ENCODE assay signal across 21 cellular contexts in the genomic region with DNA sequence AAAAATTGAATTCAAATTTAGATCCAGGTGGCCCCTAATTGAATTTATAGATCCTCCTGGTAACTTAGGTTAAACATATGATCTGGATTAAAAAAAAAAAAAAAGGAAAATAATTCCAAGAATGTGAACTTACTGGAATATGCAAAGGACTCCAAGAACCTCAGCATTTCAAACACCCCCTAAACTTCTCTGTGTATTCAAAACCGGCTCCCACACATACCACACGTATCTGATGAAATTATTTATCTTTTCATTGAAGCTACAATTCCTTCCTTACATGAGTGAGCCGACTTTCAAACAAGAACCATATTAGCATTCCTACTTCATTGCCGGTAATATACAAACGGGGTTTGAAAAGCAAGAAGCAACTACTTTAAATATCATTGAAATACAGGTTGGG.
DNase-seq lines count a peak whose midpoint lies in the region; ATAC-seq, FAIRE-seq and TF ChIP-seq lines count a peak whose summit lies in the region.
"Had no signal": no experiment of that assay in that cellular context is flagged by ENCODE, and none has a peak within 500 bp of the region (broad histone marks: within the 10 kb centered on the region; RNA-seq: fewer than 3 reads in every experiment).

No MANE protein-coding gene starts in this region.

- POLR2A ChIA-PET in AG04449 (lab: Yijun Ruan, JAX) (interaction anchor here (0.7 to 1.2 kb wide), 3 partner anchors 56 to 628 kb away, joined by 3 read pairs; no protein-coding TSS in a partner anchor), PC-3 (lab: Charles Lee; ENCODE audit: unreplicated experiment) (interaction anchor here (0.6 kb wide), 1 partner anchor 61 kb away, joined by 3 read pairs; no protein-coding TSS in a partner anchor), endothelial cell of umbilical vein (lab: Charles Lee) (no interaction called here)

- peak; percentile 51 for DNase-seq in AG04449 (ENCODE audit: low read depth, low spot score)
- no peak for DNase-seq in PC-3
- no peak for DNase-seq in endothelial cell of umbilical vein (ENCODE audit: low read depth, low spot score)
- no peak for DNase-seq in mesothelial cell of epicardium (ENCODE audit: low spot score in 2 of 2, unreplicated experiment in 2 of 2)
- no peak for DNase-seq in vagina (ENCODE audit: extremely low spot score in 2 of 2)
- DNase-seq in activated naive CD8-positive, alpha-beta T cell treated with anti-CD3 and anti-CD28 coated beads for 36 hours, result no peak
- DNase-seq in spleen, result no peak
- DNase-seq: activated CD8-positive, alpha-beta memory T cell treated with anti-CD3 and anti-CD28 coated beads, Interleukin-2, amount 50 U/mL, for 4 hours; head of caudate nucleus; left ventricle myocardium superior; NCI-H187; NCI-H82; PC-9; retina; substantia nigra; WERI-Rb-1 had no signal

- no peak for TF ChIP-seq POLR2A in endothelial cell of umbilical vein (IDR thresholded peaks at IDR 0.05; ENCODE audit: low read depth, low read length)
- no peak for TF ChIP-seq POLR2A in vagina (IDR thresholded peaks at IDR 0.05)
- TF ChIP-seq POLR2A in spleen (IDR thresholded peaks at IDR 0.05), result no peak

- H2AFZ ChIP-seq in PC-3 (ENCODE audit: low read length) (peak overlapping the region; percentile 46; the same call in 1 of the 2 replicates), endothelial cell of umbilical vein (ENCODE audit: low read depth, low read length) (no peak overlapping the region)
- H2AFZ ChIP-seq: PC-9 had no signal

- no peaks in the 10 kb centered on the region for H3K9me3 Mint-ChIP-seq in mesothelial cell of epicardium
- peaks cover 2% of the 10 kb centered on the region for H3K9me3 Mint-ChIP-seq in activated naive CD8-positive, alpha-beta T cell treated with anti-CD3 and anti-CD28 coated beads for 36 hours
- H3K9me3 Mint-ChIP-seq: activated T-helper 2 cell treated with anti-CD3 and anti-CD28 coated beads, Interferon-gamma antibody, Interleukin-2, Interleukin-4, amounts not matched to agents 10 μg/mL and 5 μg/mL and 100 μg/mL, durations not matched to agents 14 hours and 24 hours and 36 hours; CD14-positive monocyte had no signal

- H4K20me1 ChIP-seq in PC-3 (ENCODE audit: low read length) (no peaks in the 10 kb centered on the region), endothelial cell of umbilical vein (replicated peaks; ENCODE audit: control insufficient read depth, extremely low read depth, insufficient read depth, low read length) (no peaks in the 10 kb centered on the region)

- H3K27ac ChIP-seq in PC-3 (ENCODE audit: low read length) (no peak overlapping the region), endothelial cell of umbilical vein (ENCODE audit: insufficient read depth, low read depth, low read length) (peak overlapping the region; percentile 75), vagina (no peak overlapping the region), spleen (no peak overlapping the region)
- H3K27ac ChIP-seq: PC-9 had no signal

- H3K4me2 ChIP-seq in PC-3 (ENCODE audit: low read length) (peak overlapping the region; percentile 11; the same call in 1 of the 2 replicates), endothelial cell of umbilical vein (ENCODE audit: insufficient read depth, low read length) (no peak overlapping the region)
- H3K4me2 ChIP-seq: PC-9 had no signal

- H3K9me1 ChIP-seq in endothelial cell of umbilical vein (replicated peaks; ENCODE audit: control insufficient read depth, extremely low read depth, insufficient read depth, low read length), result no peaks in the 10 kb centered on the region

- ATAC-seq in PC-3 (no peak), HG03025 (IDR thresholded peaks at IDR 0.05; ENCODE audit: low FRiP score, unreplicated experiment) (no peak)
- ATAC-seq: left ventricle myocardium superior had no signal

- peaks cover 19% of the 10 kb centered on the region for H3K4me1 Mint-ChIP-seq in mesothelial cell of epicardium
- no peaks in the 10 kb centered on the region for H3K4me1 Mint-ChIP-seq in activated naive CD8-positive, alpha-beta T cell treated with anti-CD3 and anti-CD28 coated beads for 36 hours
- H3K4me1 Mint-ChIP-seq: CD14-positive monocyte had no signal

- 77 to 87% (median 82%) methylated on average over 5 of the region's 5 CpGs for WGBS in spleen, 5 donors

- H3K9me3 ChIP-seq in PC-3 (ENCODE audit: low read length) (no peaks in the 10 kb centered on the region), endothelial cell of umbilical vein (replicated peaks; ENCODE audit: control insufficient read depth, insufficient read depth, low read length) (no peaks in the 10 kb centered on the region), vagina (no peaks in the 10 kb centered on the region), spleen (no peaks in the 10 kb centered on the region)

- H3K4me3 ChIP-seq in AG04449 (ENCODE audit: low read depth, low read length) (no peak overlapping the region), PC-3 (ENCODE audit: low read length) (no peak overlapping the region), endothelial cell of umbilical vein (replicated peaks in 1 of 3; ENCODE audit: insufficient read depth in 1 of 3, low read depth in 1 of 3, low read length in 3 of 3) (no peak overlapping the region), vagina (no peak overlapping the region), spleen (no peak overlapping the region)
- H3K4me3 ChIP-seq: PC-9 had no signal

- peak overlapping the region; percentile 76 for H3K27ac Mint-ChIP-seq in mesothelial cell of epicardium
- H3K27ac Mint-ChIP-seq in activated naive CD8-positive, alpha-beta T cell treated with anti-CD3 and anti-CD28 coated beads for 36 hours, result no peak overlapping the region
- H3K27ac Mint-ChIP-seq: activated T-helper 2 cell treated with anti-CD3 and anti-CD28 coated beads, Interferon-gamma antibody, Interleukin-2, Interleukin-4, amounts not matched to agents 10 μg/mL and 5 μg/mL and 100 μg/mL, durations not matched to agents 14 hours and 24 hours and 36 hours; CD14-positive monocyte had no signal

- dilution Hi-C loops in endothelial cell of umbilical vein (cut with MboI; ENCODE audit: extremely low pct_ligation_motif_present, low sequenced_read_pairs), result no loop called here

- H3K79me2 ChIP-seq in PC-3 (ENCODE audit: low read length), result no peaks in the 10 kb centered on the region
- H3K79me2 ChIP-seq in endothelial cell of umbilical vein (ENCODE audit: control insufficient read depth, insufficient read depth, low read length), result no peaks in the 10 kb centered on the region

- H3K9ac ChIP-seq in PC-3 (ENCODE audit: low read length), result no peak overlapping the region
- no peak overlapping the region for H3K9ac ChIP-seq in endothelial cell of umbilical vein (replicated peaks; ENCODE audit: extremely low read depth, insufficient read depth, low read length)

- peaks cover 13% of the 10 kb centered on the region for H3K27me3 Mint-ChIP-seq in mesothelial cell of epicardium (ENCODE audit: low read depth)
- peaks cover 4% of the 10 kb centered on the region for H3K27me3 Mint-ChIP-seq in activated naive CD8-positive, alpha-beta T cell treated with anti-CD3 and anti-CD28 coated beads for 36 hours

- H3K36me3 Mint-ChIP-seq in mesothelial cell of epicardium, result no peaks in the 10 kb centered on the region
- H3K36me3 Mint-ChIP-seq in activated naive CD8-positive, alpha-beta T cell treated with anti-CD3 and anti-CD28 coated beads for 36 hours, result no peaks in the 10 kb centered on the region
- H3K36me3 Mint-ChIP-seq: CD14-positive monocyte had no signal

- H3K36me3 ChIP-seq in PC-3 (ENCODE audit: low read depth, low read length) (no peaks in the 10 kb centered on the region), endothelial cell of umbilical vein (ENCODE audit: control insufficient read depth in 2 of 2, extremely low read depth in 1 of 2, insufficient read depth in 2 of 2, low read length in 2 of 2) (no peaks in the 10 kb centered on the region), vagina (no peaks in the 10 kb centered on the region), spleen (no peaks in the 10 kb centered on the region)
- H3K36me3 ChIP-seq: WERI-Rb-1 had no signal

- intact Hi-C loops in PC-3 (cut with micrococcal nuclease) (loop anchor here (2.0 kb wide), 1 partner anchor 61 kb away; a partner anchor contains a TSS), endothelial cell of umbilical vein (cut with micrococcal nuclease) (loop anchor here (2.0 to 10.0 kb wide), 2 partner anchors 63 to 1455 kb away; no protein-coding TSS in a partner anchor), vagina (cut with DNase I) (no loop called here), spleen (cut with DNase I; ENCODE audit: low total_unique reads) (no loop called here)

- BruUV-seq in PC-3 (replicated peaks; lab: Mats Ljungman, UMichigan), result TSS peak; percentile 64
- TSS peak; percentile 43 for BruUV-seq in endothelial cell of umbilical vein (replicated peaks; lab: Mats Ljungman, UMichigan)

- no peak overlapping the region for H3K4me3 Mint-ChIP-seq in mesothelial cell of epicardium
- H3K4me3 Mint-ChIP-seq in activated naive CD8-positive, alpha-beta T cell treated with anti-CD3 and anti-CD28 coated beads for 36 hours, result no peak overlapping the region
- H3K4me3 Mint-ChIP-seq: CD14-positive monocyte had no signal

- CTCF ChIA-PET in AG04449 (lab: Yijun Ruan, JAX), result interaction anchor here (0.7 to 9.3 kb wide), 10 partner anchors 17 to 662 kb away, joined by 3 to 157 read pairs (median 4); no protein-coding TSS in a partner anchor
- CTCF ChIA-PET in PC-3 (lab: Charles Lee), result no interaction called here
- CTCF ChIA-PET in endothelial cell of umbilical vein (lab: Charles Lee), result interaction anchor here (3.5 to 7.0 kb wide), 2 partner anchors 120 to 159 kb away, joined by 17 to 78 read pairs; no protein-coding TSS in a partner anchor

- no peaks in the 10 kb centered on the region for H3F3A ChIP-seq in PC-3 (ENCODE audit: low read length, unreplicated experiment)

- H3K9me2 ChIP-seq in PC-3 (replicated peaks; ENCODE audit: low read length), result no peaks in the 10 kb centered on the region

- no peak for FAIRE-seq in endothelial cell of umbilical vein (lab: Jason Lieb, UNC)
- FAIRE-seq: G401.6, GM19239 had no signal

- H3K27me3 ChIP-seq in PC-3 (ENCODE audit: low read length) (no peaks in the 10 kb centered on the region), endothelial cell of umbilical vein (ENCODE audit: control insufficient read depth in 2 of 2, insufficient read depth in 2 of 2, low read length in 2 of 2) (no peaks in the 10 kb centered on the region), vagina (no peaks in the 10 kb centered on the region), spleen (replicated peaks in 1 of 7) (no peaks in the 10 kb centered on the region)

- no peak for TF ChIP-seq CTCF in AG04449 (IDR thresholded peaks at IDR 0.05; ENCODE audit: insufficient read depth, low read length, missing control alignments)
- no peak for TF ChIP-seq CTCF in PC-3 (conservative IDR thresholded peaks at IDR 0.05; ENCODE audit: low read depth, low read length)
- no peak for TF ChIP-seq CTCF in endothelial cell of umbilical vein (IDR thresholded peaks at IDR 0.05; ENCODE audit: extremely low read depth in 1 of 2, insufficient read depth in 1 of 2, low read depth in 1 of 2, low read length in 2 of 2)
- no peak for TF ChIP-seq CTCF in mesothelial cell of epicardium (IDR thresholded peaks at IDR 0.05; ENCODE audit: unreplicated experiment)
- no peak for TF ChIP-seq CTCF in vagina (IDR thresholded peaks at IDR 0.05)
- TF ChIP-seq CTCF in spleen (IDR thresholded peaks at IDR 0.05 in 8 of 11, conservative IDR thresholded peaks at IDR 0.05 in 3 of 11), result no peak

- H3K4me1 ChIP-seq in PC-3 (ENCODE audit: insufficient read depth, low read length), result peaks cover 44% of the 10 kb centered on the region
- H3K4me1 ChIP-seq in endothelial cell of umbilical vein (ENCODE audit: control insufficient read depth, extremely low read depth, insufficient read depth, low read length), result peaks cover 21% of the 10 kb centered on the region
- H3K4me1 ChIP-seq in vagina, result no peaks in the 10 kb centered on the region
- H3K4me1 ChIP-seq in spleen, result no peaks in the 10 kb centered on the region

Comparison
In these comparisons a context has a peak if more than half of its experiments do, and no peak if none do; other contexts are left out.
1. intact Hi-C loops: an anchor here in PC-3 (2.0 kb wide) and endothelial cell of umbilical vein (2.0 to 10.0 kb wide); none called in vagina and spleen.